ENCODE assay signal across 34 cellular contexts in genomic region chr9:116058421-116058820, GRCh38.
DNase-seq lines count a peak whose midpoint lies in the region; ATAC-seq and TF ChIP-seq lines count a peak whose summit lies in the region.
"Had no signal": no experiment of that assay in that cellular context is flagged by ENCODE, and none has a peak within 500 bp of the region (broad histone marks: within the 10 kb centered on the region; RNA-seq: fewer than 3 reads in every experiment).

No MANE protein-coding gene starts in this region.

- no peaks in the 10 kb centered on the region for H3K27me3 Mint-ChIP-seq in stimulated activated naive B cell treated with anti-CD40 and anti-IgM and Interleukin-4, amounts not matched to agents 10 μg/mL and 1 μg/mL and 100 μg/mL, for 72 hours
- H3K27me3 Mint-ChIP-seq: effector memory CD8-positive, alpha-beta T cell had no signal

- intact Hi-C loops in lower leg skin (cut with DNase I; ENCODE audit: low total_unique reads), result no loop called here

- DNase-seq in NCI-H226, result peak; percentile 53
- DNase-seq in epithelial cell of esophagus (ENCODE audit: low read depth), result peak; percentile 3
- DNase-seq in foreskin keratinocyte, result no peak
- no peak for DNase-seq in lower leg skin (ENCODE audit: low spot score in 2 of 2)
- no peak for DNase-seq in retina
- no peak for DNase-seq in ureter (ENCODE audit: low spot score)
- no peak for DNase-seq in stimulated activated naive B cell treated with anti-CD40 and anti-IgM and Interleukin-4, amounts not matched to agents 10 μg/mL and 1 μg/mL and 100 μg/mL, for 72 hours
- DNase-seq: activated CD4-positive, alpha-beta T cell treated with anti-CD3 and anti-CD28 coated beads for 48 hours; activated effector memory CD4-positive, alpha-beta T cell treated with anti-CD3 and anti-CD28 coated beads, Interleukin-2, amount 50 U/mL, for 16 hours; activated T-cell treated with anti-CD3 and anti-CD28 coated beads, Interleukin-2, amount 50 U/mL, for 1 hour; aorta; DMS53; effector memory CD8-positive, alpha-beta T cell; GF-D8; islet precursor cell; Karpas-422; left ventricle myocardium inferior; NCI-H1436 treated with DMSO at 0.1 percent for 48 hours; NCI-H446 treated with DMSO at 0.1 percent for 48 hours; NCI-H82; stimulated activated CD4-positive, alpha-beta T cell treated with anti-CD3 and anti-CD28 coated beads, Interleukin-12 subunit alpha, Interleukin-12 subunit beta, amount 100 ng/mL, for 4 hours; stimulated activated CD4-positive, alpha-beta T cell treated with anti-CD3 and anti-CD28 coated beads, Interleukin-2, amount 100 ng/mL, for 48 hours; stomach; SW 1271; T-helper 9 cell had no signal

- no peak overlapping the region for H3K27ac Mint-ChIP-seq in stimulated activated naive B cell treated with anti-CD40 and anti-IgM and Interleukin-4, amounts not matched to agents 10 μg/mL and 1 μg/mL and 100 μg/mL, for 72 hours
- H3K27ac Mint-ChIP-seq: activated naive CD8-positive, alpha-beta T cell; effector memory CD8-positive, alpha-beta T cell; mesothelial cell of epicardium; progenitor cell of endocrine pancreas had no signal

- H3K9me3 Mint-ChIP-seq in stimulated activated naive B cell treated with anti-CD40 and anti-IgM and Interleukin-4, amounts not matched to agents 10 μg/mL and 1 μg/mL and 100 μg/mL, for 72 hours, result peaks cover 8 to 10% of the 10 kb centered on the region in 2 donors

- H3K4me3 Mint-ChIP-seq in stimulated activated naive B cell treated with anti-CD40 and anti-IgM and Interleukin-4, amounts not matched to agents 10 μg/mL and 1 μg/mL and 100 μg/mL, for 72 hours, result no peak overlapping the region
- H3K4me3 Mint-ChIP-seq: activated naive CD8-positive, alpha-beta T cell; effector memory CD8-positive, alpha-beta T cell; mesothelial cell of epicardium had no signal

- H3K36me3 Mint-ChIP-seq in stimulated activated naive B cell treated with anti-CD40 and anti-IgM and Interleukin-4, amounts not matched to agents 10 μg/mL and 1 μg/mL and 100 μg/mL, for 72 hours, result no peaks in the 10 kb centered on the region
- H3K36me3 Mint-ChIP-seq: activated naive CD8-positive, alpha-beta T cell; mesothelial cell of epicardium had no signal

- TF ChIP-seq POLR2A in lower leg skin (IDR thresholded peaks at IDR 0.05), result no peak

- no peak overlapping the region for H3K27ac ChIP-seq in foreskin keratinocyte
- H3K27ac ChIP-seq: BLaER1 treated with 17β-estradiol and CSF1 and Interleukin-3, amounts not matched to agents 10 nM and 100 nM; coronary artery; left ventricle myocardium inferior; stomach; VCaP had no signal

- H3K27me3 ChIP-seq in foreskin keratinocyte, result no peaks in the 10 kb centered on the region
- H3K27me3 ChIP-seq: BLaER1 treated with 17β-estradiol and CSF1 and Interleukin-3, amounts not matched to agents 10 nM and 100 nM; stomach had no signal

- WGBS in lower leg skin, 2 donors, result 78 to 79% methylated on average over 2 of the region's 2 CpGs

- no peaks in the 10 kb centered on the region for H3K4me1 Mint-ChIP-seq in stimulated activated naive B cell treated with anti-CD40 and anti-IgM and Interleukin-4, amounts not matched to agents 10 μg/mL and 1 μg/mL and 100 μg/mL, for 72 hours
- H3K4me1 Mint-ChIP-seq: mesothelial cell of epicardium had no signal

- ATAC-seq in foreskin keratinocyte, result peak; percentile 26
- ATAC-seq in stimulated activated naive B cell treated with anti-CD40 and anti-IgM and Interleukin-4, amounts not matched to agents 10 μg/mL and 1 μg/mL and 100 μg/mL, for 72 hours (replicated peaks), result no peak
- ATAC-seq: effector memory CD8-positive, alpha-beta T cell; HCT116; HepG2; sciatic nerve had no signal

- TF ChIP-seq CTCF in epithelial cell of esophagus (IDR thresholded peaks at IDR 0.05; ENCODE audit: insufficient read depth, low read depth, low read length, missing control alignments) (no peak), foreskin keratinocyte (conservative IDR thresholded peaks at IDR 0.05) (no peak), lower leg skin (IDR thresholded peaks at IDR 0.05) (no peak)

- peaks cover 5% of the 10 kb centered on the region for H3K4me1 ChIP-seq in foreskin keratinocyte
- H3K4me1 ChIP-seq: BLaER1 treated with 17β-estradiol and CSF1 and Interleukin-3, amounts not matched to agents 10 nM and 100 nM; left ventricle myocardium inferior; stomach had no signal

- H3K4me3 ChIP-seq in epithelial cell of esophagus (ENCODE audit: low read length), result no peak overlapping the region
- H3K4me3 ChIP-seq in lower leg skin (ENCODE audit: low read depth, poor library complexity, severe bottlenecking), result no peak overlapping the region
- H3K4me3 ChIP-seq: BLaER1 treated with 17β-estradiol and CSF1 and Interleukin-3, amounts not matched to agents 10 nM and 100 nM; coronary artery; left ventricle myocardium inferior; stomach had no signal

Comparison
In these comparisons a context has a peak if more than half of its experiments do, and no peak if none do; other contexts are left out.
1. DNase-seq: peak in NCI-H226 (single experiment) and epithelial cell of esophagus (single experiment); none in foreskin keratinocyte (0 of 2), lower leg skin (0 of 2), retina (single experiment), ureter (single experiment) and stimulated activated naive B cell treated with anti-CD40 and anti-IgM and Interleukin-4, amounts not matched to agents 10 μg/mL and 1 μg/mL and 100 μg/mL, for 72 hours (single experiment).